In the genomic region with DNA sequence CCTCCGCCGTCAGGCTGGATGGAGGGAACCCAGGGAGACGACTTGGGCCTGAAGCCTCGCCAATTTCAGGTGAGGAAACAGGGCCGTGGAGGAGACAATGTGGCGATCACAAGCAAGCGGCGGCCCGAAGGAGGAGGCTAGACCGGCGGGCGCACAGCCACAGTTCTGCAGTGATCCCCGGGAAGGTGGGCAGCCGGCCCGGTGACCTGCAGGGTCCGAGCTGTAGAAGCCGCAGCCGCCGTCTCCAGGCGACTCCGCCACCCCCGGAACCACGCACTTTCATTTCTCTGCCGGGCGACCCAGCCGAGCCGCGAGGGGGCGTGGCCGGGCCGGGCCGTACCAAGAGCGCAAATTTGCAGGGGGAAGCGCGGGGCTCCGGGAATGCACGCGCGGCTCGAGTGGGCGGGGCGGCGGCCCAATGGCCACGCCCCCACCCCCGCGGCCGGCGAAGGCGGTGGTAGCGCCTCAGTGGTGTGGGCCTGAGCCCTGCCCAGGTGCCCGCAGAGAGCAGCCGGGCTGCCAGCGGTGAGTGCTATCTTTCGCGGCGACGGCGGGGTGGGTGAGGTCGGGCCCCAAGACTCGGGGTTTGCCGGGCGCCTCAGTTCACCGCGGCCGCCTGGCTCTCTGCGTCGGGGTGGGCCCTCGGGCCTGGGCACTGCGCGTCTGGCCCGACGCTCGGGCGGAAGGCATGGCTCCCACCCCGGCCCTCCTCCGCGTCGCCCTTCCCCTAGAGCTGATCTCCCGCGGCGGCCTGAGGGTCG, we compare ENCODE assay signal across 1 cellular context.
TF ChIP-seq lines count a peak whose summit lies in the region.

Gene POR, plus strand, starts transcription at position 501 of the 761 bp plus-strand sequence. CDS start 38,847 bp downstream, outside the sequence.

TF ChIP-seq in HepG2, 621 proteins besides CTCF, POLR2A, EP300 and RAD21 (continued from another document and continues in another):
- TF ChIP-seq ZNF407 (CRISPR knock-in tag; IDR thresholded peaks at IDR 0.05; ENCODE audit: not compliant biosample characterization), result peak; percentile 75
- TF ChIP-seq, protein P1, sequence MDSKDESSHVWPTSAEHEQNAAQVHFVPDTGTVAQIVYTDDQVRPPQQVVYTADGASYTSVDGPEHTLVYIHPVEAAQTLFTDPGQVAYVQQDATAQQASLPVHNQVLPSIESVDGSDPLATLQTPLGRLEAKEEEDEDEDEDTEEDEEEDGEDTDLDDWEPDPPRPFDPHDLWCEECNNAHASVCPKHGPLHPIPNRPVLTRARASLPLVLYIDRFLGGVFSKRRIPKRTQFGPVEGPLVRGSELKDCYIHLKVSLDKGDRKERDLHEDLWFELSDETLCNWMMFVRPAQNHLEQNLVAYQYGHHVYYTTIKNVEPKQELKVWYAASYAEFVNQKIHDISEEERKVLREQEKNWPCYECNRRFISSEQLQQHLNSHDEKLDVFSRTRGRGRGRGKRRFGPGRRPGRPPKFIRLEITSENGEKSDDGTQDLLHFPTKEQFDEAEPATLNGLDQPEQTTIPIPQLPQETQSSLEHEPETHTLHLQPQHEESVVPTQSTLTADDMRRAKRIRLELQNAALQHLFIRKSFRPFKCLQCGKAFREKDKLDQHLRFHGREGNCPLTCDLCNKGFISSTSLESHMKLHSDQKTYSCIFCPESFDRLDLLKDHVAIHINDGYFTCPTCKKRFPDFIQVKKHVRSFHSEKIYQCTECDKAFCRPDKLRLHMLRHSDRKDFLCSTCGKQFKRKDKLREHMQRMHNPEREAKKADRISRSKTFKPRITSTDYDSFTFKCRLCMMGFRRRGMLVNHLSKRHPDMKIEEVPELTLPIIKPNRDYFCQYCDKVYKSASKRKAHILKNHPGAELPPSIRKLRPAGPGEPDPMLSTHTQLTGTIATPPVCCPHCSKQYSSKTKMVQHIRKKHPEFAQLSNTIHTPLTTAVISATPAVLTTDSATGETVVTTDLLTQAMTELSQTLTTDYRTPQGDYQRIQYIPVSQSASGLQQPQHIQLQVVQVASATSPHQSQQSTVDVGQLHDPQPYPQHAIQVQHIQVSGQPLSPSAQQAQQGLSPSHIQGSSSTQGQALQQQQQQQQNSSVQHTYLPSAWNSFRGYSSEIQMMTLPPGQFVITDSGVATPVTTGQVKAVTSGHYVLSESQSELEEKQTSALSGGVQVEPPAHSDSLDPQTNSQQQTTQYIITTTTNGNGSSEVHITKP (CRISPR knock-in tag; IDR thresholded peaks at IDR 0.05; ENCODE audit: low read depth), result peak; percentile 99
- peak; percentile 77 for TF ChIP-seq ZNF430 (CRISPR knock-in tag; IDR thresholded peaks at IDR 0.05)
- TF ChIP-seq, protein P2, sequence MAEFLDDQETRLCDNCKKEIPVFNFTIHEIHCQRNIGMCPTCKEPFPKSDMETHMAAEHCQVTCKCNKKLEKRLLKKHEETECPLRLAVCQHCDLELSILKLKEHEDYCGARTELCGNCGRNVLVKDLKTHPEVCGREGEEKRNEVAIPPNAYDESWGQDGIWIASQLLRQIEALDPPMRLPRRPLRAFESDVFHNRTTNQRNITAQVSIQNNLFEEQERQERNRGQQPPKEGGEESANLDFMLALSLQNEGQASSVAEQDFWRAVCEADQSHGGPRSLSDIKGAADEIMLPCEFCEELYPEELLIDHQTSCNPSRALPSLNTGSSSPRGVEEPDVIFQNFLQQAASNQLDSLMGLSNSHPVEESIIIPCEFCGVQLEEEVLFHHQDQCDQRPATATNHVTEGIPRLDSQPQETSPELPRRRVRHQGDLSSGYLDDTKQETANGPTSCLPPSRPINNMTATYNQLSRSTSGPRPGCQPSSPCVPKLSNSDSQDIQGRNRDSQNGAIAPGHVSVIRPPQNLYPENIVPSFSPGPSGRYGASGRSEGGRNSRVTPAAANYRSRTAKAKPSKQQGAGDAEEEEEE (CRISPR knock-in tag; IDR thresholded peaks at IDR 0.05; ENCODE audit: borderline replicate concordance), result no peak
- no peak for TF ChIP-seq MAFG (CRISPR knock-in tag; IDR thresholded peaks at IDR 0.05)
- TF ChIP-seq GABPB1 (CRISPR knock-in tag; IDR thresholded peaks at IDR 0.05), result peak; percentile 81
- peak; percentile 30 for TF ChIP-seq STAG1 (CRISPR knock-in tag; IDR thresholded peaks at IDR 0.05)
- TF ChIP-seq, protein P3, sequence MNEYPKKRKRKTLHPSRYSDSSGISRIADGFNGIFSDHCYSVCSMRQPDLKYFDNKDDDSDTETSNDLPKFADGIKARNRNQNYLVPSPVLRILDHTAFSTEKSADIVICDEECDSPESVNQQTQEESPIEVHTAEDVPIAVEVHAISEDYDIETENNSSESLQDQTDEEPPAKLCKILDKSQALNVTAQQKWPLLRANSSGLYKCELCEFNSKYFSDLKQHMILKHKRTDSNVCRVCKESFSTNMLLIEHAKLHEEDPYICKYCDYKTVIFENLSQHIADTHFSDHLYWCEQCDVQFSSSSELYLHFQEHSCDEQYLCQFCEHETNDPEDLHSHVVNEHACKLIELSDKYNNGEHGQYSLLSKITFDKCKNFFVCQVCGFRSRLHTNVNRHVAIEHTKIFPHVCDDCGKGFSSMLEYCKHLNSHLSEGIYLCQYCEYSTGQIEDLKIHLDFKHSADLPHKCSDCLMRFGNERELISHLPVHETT (CRISPR knock-in tag; conservative IDR thresholded peaks at IDR 0.05), result no peak; the same call in 1 of the 2 replicates
- TF ChIP-seq SPEN (CRISPR knock-in tag; IDR thresholded peaks at IDR 0.05; ENCODE audit: low read depth), result peak; percentile 67; the same call in 1 of the 2 replicates
- TF ChIP-seq ZBTB49 (CRISPR knock-in tag; IDR thresholded peaks at IDR 0.05; ENCODE audit: borderline replicate concordance), result no peak
- TF ChIP-seq, protein P4, sequence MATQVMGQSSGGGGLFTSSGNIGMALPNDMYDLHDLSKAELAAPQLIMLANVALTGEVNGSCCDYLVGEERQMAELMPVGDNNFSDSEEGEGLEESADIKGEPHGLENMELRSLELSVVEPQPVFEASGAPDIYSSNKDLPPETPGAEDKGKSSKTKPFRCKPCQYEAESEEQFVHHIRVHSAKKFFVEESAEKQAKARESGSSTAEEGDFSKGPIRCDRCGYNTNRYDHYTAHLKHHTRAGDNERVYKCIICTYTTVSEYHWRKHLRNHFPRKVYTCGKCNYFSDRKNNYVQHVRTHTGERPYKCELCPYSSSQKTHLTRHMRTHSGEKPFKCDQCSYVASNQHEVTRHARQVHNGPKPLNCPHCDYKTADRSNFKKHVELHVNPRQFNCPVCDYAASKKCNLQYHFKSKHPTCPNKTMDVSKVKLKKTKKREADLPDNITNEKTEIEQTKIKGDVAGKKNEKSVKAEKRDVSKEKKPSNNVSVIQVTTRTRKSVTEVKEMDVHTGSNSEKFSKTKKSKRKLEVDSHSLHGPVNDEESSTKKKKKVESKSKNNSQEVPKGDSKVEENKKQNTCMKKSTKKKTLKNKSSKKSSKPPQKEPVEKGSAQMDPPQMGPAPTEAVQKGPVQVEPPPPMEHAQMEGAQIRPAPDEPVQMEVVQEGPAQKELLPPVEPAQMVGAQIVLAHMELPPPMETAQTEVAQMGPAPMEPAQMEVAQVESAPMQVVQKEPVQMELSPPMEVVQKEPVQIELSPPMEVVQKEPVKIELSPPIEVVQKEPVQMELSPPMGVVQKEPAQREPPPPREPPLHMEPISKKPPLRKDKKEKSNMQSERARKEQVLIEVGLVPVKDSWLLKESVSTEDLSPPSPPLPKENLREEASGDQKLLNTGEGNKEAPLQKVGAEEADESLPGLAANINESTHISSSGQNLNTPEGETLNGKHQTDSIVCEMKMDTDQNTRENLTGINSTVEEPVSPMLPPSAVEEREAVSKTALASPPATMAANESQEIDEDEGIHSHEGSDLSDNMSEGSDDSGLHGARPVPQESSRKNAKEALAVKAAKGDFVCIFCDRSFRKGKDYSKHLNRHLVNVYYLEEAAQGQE (IDR thresholded peaks at IDR 0.05; ENCODE audit: borderline replicate concordance in 1 of 2, low read depth in 1 of 2, low read length in 2 of 2), result peak in 1 of 2 experiments; percentile 80; a peak in 2 of 4 replicates
- TF ChIP-seq ZNF101 (CRISPR knock-in tag; IDR thresholded peaks at IDR 0.05; ENCODE audit: borderline replicate concordance, low read depth), result peak; percentile 61; the same call in 1 of the 2 replicates
- TF ChIP-seq IKZF1 (IDR thresholded peaks at IDR 0.05), result no peak
- TF ChIP-seq TFDP1 (CRISPR knock-in tag; IDR thresholded peaks at IDR 0.05; ENCODE audit: borderline replicate concordance), result no peak
- peak; percentile 52; the same call in 1 of the 2 replicates for TF ChIP-seq ZNF263 (CRISPR knock-in tag; IDR thresholded peaks at IDR 0.05)
- 0 out of 2 replicates have a peak, but pooled peaks have one; percentile 62 for TF ChIP-seq ISX (CRISPR knock-in tag; conservative IDR thresholded peaks at IDR 0.05)
- TF ChIP-seq ZNF619 (CRISPR knock-in tag; IDR thresholded peaks at IDR 0.05), result peak; percentile 84; the same call in 1 of the 2 replicates
- no peak for TF ChIP-seq NR2C2 (CRISPR knock-in tag; IDR thresholded peaks at IDR 0.05; ENCODE audit: borderline replicate concordance)
- TF ChIP-seq GTF3A (CRISPR knock-in tag; conservative IDR thresholded peaks at IDR 0.05), result no peak
- TF ChIP-seq, protein P5, sequence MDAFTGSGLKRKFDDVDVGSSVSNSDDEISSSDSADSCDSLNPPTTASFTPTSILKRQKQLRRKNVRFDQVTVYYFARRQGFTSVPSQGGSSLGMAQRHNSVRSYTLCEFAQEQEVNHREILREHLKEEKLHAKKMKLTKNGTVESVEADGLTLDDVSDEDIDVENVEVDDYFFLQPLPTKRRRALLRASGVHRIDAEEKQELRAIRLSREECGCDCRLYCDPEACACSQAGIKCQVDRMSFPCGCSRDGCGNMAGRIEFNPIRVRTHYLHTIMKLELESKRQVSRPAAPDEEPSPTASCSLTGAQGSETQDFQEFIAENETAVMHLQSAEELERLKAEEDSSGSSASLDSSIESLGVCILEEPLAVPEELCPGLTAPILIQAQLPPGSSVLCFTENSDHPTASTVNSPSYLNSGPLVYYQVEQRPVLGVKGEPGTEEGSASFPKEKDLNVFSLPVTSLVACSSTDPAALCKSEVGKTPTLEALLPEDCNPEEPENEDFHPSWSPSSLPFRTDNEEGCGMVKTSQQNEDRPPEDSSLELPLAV (CRISPR knock-in tag; conservative IDR thresholded peaks at IDR 0.05; ENCODE audit: low read depth), result no peak
